ENCODE assay signal across 8 cellular contexts in the genomic region with DNA sequence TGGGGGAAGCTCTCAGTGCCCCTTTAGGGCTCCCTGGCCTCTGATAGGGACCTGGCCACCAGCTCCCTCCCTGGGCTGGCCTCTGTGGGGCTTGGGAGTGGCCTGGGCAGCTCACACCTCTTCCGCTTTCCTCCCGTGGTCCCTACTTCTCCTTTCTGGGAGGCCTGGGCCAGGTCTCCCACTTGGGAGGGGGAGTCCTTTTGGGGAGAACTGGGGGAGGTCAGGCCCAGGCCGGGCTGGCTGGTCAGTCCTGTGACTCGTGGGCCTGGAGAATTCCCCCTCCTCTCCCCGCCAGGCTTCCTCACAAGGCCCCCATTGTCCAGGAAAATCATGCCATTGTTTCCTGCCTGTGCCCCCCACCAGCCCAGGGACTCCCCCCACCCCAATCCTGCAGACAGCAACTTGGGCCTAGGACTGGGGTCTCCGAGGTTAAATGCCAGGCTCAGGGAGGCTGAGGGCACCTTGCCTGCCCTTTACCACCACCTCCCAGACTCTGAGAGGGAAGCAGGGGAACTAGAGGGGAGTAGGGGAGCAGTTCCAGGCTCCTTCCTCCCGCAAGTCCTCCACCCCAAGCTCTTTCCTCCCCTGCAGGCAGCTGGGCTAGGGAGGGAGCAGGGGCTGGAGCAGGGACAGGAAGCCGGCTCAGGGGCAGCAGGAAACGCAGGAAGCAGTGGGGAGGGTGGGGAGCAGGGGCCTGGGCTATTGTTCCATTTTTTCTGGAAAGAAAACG. TPM values are rescaled to one million over a fixed set of nuclear protein-coding genes. Genes with fewer than 3 reads are reported as not detected.
A peak's percentile ranks its signal among the peaks of the same experiment; 100 is the strongest.
DNase-seq lines count a peak whose midpoint lies in the region; ATAC-seq and TF ChIP-seq lines count a peak whose summit lies in the region.

No MANE protein-coding gene starts in this region.

- peak overlapping the region; percentile 55 for H3K27ac Mint-ChIP-seq in stimulated activated naive CD8-positive, alpha-beta T cell treated with anti-CD3 and anti-CD28 coated beads, Interleukin-15, Interleukin-2, amounts not matched to agents 100 ng/mL and 50 ng/mL, for 24 hours
- no peak overlapping the region for H3K27ac Mint-ChIP-seq in endodermal cell

- H3K4me1 ChIP-seq in mononuclear cell (ENCODE audit: insufficient read depth, low read length) (peaks cover 46% of the 10 kb centered on the region), HAP-1 (peaks cover 7% of the 10 kb centered on the region), endodermal cell (ENCODE audit: control insufficient read depth, insufficient read depth, low read length) (peaks cover 3% of the 10 kb centered on the region)

- WGBS in endodermal cell (ENCODE audit: insufficient coverage in 1 of 2, insufficient read length in 1 of 2), 2 experiments = 70 to 74% methylated on average over 3 to 9 of the region's 10 CpGs

- H3K9me3 Mint-ChIP-seq in stimulated activated naive CD8-positive, alpha-beta T cell treated with anti-CD3 and anti-CD28 coated beads, Interleukin-15, Interleukin-2, amounts not matched to agents 100 ng/mL and 50 ng/mL, for 24 hours = no peaks in the 10 kb centered on the region
- no peaks in the 10 kb centered on the region for H3K9me3 Mint-ChIP-seq in endodermal cell

- H3K27me3 ChIP-seq in mononuclear cell (ENCODE audit: insufficient read depth, low read length) (no peaks in the 10 kb centered on the region), HAP-1 (ENCODE audit: low read depth) (no peaks in the 10 kb centered on the region), endodermal cell (ENCODE audit: control insufficient read depth, insufficient read depth, low read length, poor library complexity, severe bottlenecking) (no peaks in the 10 kb centered on the region)

- H3K9me3 ChIP-seq in mononuclear cell (ENCODE audit: low read depth, low read length) (no peaks in the 10 kb centered on the region), HAP-1 (no peaks in the 10 kb centered on the region), endodermal cell (ENCODE audit: control insufficient read depth, low read length) (no peaks in the 10 kb centered on the region)

- H3K27me3 Mint-ChIP-seq in stimulated activated naive CD8-positive, alpha-beta T cell treated with anti-CD3 and anti-CD28 coated beads, Interleukin-15, Interleukin-2, amounts not matched to agents 100 ng/mL and 50 ng/mL, for 24 hours = no peaks in the 10 kb centered on the region
- peaks cover 2% of the 10 kb centered on the region for H3K27me3 Mint-ChIP-seq in endodermal cell (ENCODE audit: insufficient read depth)

- in situ Hi-C loops in HAP-1 (cut with MboI; ENCODE audit: low sequenced_read_pairs) = no loop called here

- peaks cover 31% of the 10 kb centered on the region for H3K36me3 Mint-ChIP-seq in stimulated activated naive CD8-positive, alpha-beta T cell treated with anti-CD3 and anti-CD28 coated beads, Interleukin-15, Interleukin-2, amounts not matched to agents 100 ng/mL and 50 ng/mL, for 24 hours (ENCODE audit: low read depth)
- H3K36me3 Mint-ChIP-seq in endodermal cell (ENCODE audit: low read depth) = peaks cover 28% of the 10 kb centered on the region

- DNase-seq in stimulated activated naive CD8-positive, alpha-beta T cell treated with anti-CD3 and anti-CD28 coated beads, Interleukin-15, Interleukin-2, amounts not matched to agents 100 U/mL and 50 U/mL, for 24 hours = no peak
- DNase-seq in NCI-H2171 treated with DMSO at 0.1 percent for 48 hours (lab: John Stamatoyannopoulos, UW) = no peak
- no peak for DNase-seq in T1000 (lab: John Stamatoyannopoulos, UW)
- no peak for DNase-seq in HAP-1 (ENCODE audit: low spot score in 2 of 2)
- no peak for DNase-seq in endodermal cell

- no peak overlapping the region for H3K9ac ChIP-seq in endodermal cell (ENCODE audit: extremely low read depth, low read length, poor library complexity, severe bottlenecking)

- H3K4me3 Mint-ChIP-seq in stimulated activated naive CD8-positive, alpha-beta T cell treated with anti-CD3 and anti-CD28 coated beads, Interleukin-15, Interleukin-2, amounts not matched to agents 100 ng/mL and 50 ng/mL, for 24 hours = peak overlapping the region; percentile 39
- H3K4me3 Mint-ChIP-seq in endodermal cell = no peak overlapping the region

- peaks cover 44% of the 10 kb centered on the region for H3K4me1 Mint-ChIP-seq in stimulated activated naive CD8-positive, alpha-beta T cell treated with anti-CD3 and anti-CD28 coated beads, Interleukin-15, Interleukin-2, amounts not matched to agents 100 ng/mL and 50 ng/mL, for 24 hours (ENCODE audit: low read depth)
- peaks cover 8% of the 10 kb centered on the region for H3K4me1 Mint-ChIP-seq in endodermal cell

- H3K4me3 ChIP-seq in mononuclear cell (ENCODE audit: low read length) (peak overlapping the region; percentile 92), HAP-1 (no peak overlapping the region), endodermal cell (ENCODE audit: low read length) (no peak overlapping the region)

- ATAC-seq in stimulated activated naive CD8-positive, alpha-beta T cell treated with anti-CD3 and anti-CD28 coated beads, Interleukin-15, Interleukin-2, amounts not matched to agents 100 U/mL and 50 U/mL, for 24 hours = no peak

- no peaks in the 10 kb centered on the region; the same call in 1 of the 2 replicates for H3K36me3 ChIP-seq in HAP-1 (replicated peaks)
- H3K36me3 ChIP-seq in endodermal cell (ENCODE audit: control insufficient read depth, insufficient read depth, low read length) = peaks cover 30% of the 10 kb centered on the region

- TF ChIP-seq CTCF in endodermal cell (conservative IDR thresholded peaks at IDR 0.05) = no peak

- H3K27ac ChIP-seq in cingulate gyrus (ENCODE audit: low read depth, low read length) (peak overlapping the region; percentile 100), endodermal cell (ENCODE audit: low read depth, low read length) (no peak overlapping the region)

RNA-seq across cellular contexts. Expression of a gene that starts 2.8 kb away (rescaled TPM):
- total RNA-seq in mononuclear cell = 41.1 TPM
- 10 to 100 TPM; 62.8 to 65.0 TPM for total RNA-seq in endodermal cell
- polyA plus RNA-seq in endodermal cell (2013, experiment 1 of 2) = 30.5 TPM
- polyA plus RNA-seq in endodermal cell (2013, experiment 2 of 2) = 28.4 TPM

RNA-seq across cellular contexts. Expression of a gene that starts 4.4 kb away (rescaled TPM):
- total RNA-seq in mononuclear cell (15.0 TPM), endodermal cell (10 to 100 TPM; 48.1 to 57.3 TPM)
- 25.5 TPM for polyA plus RNA-seq in endodermal cell (2013, experiment 1 of 2)
- 24.6 TPM for polyA plus RNA-seq in endodermal cell (2013, experiment 2 of 2)

RNA-seq across cellular contexts. Expression of a gene that starts 15.6 kb away (rescaled TPM):
- total RNA-seq in mononuclear cell (1.7 TPM), endodermal cell (1 to 10 TPM in 1 of 2 donors, not detected in 1; 1.2 TPM)
- not detected for polyA plus RNA-seq in endodermal cell (2013, experiment 1 of 2)
- polyA plus RNA-seq in endodermal cell (2013, experiment 2 of 2) = not detected

RNA-seq across cellular contexts. Expression of a gene that starts 26.7 kb away (rescaled TPM):
- total RNA-seq in mononuclear cell = 75.2 TPM
- total RNA-seq in endodermal cell = 10 to 100 TPM; 39.9 to 46.8 TPM
- 22.0 TPM for polyA plus RNA-seq in endodermal cell (2013, experiment 1 of 2)
- 18.3 TPM for polyA plus RNA-seq in endodermal cell (2013, experiment 2 of 2)

RNA-seq across cellular contexts. Expression of a gene that starts 35.3 kb away (rescaled TPM):
- total RNA-seq in mononuclear cell (79.1 TPM), endodermal cell (1 to 10 TPM; 6.2 to 9.8 TPM)
- polyA plus RNA-seq in endodermal cell (2013, experiment 1 of 2) = 7.1 TPM
- 5.5 TPM for polyA plus RNA-seq in endodermal cell (2013, experiment 2 of 2)
